ENCODE assay signal across 14 cellular contexts in genomic region chr10:133053527-133054133, GRCh38. TPM values are rescaled to one million over a fixed set of nuclear protein-coding genes. Genes with fewer than 3 reads are reported as not detected.
"Had no signal": no experiment of that assay in that cellular context is flagged by ENCODE, and none has a peak within 500 bp of the region (broad histone marks: within the 10 kb centered on the region; RNA-seq: fewer than 3 reads in every experiment).

No MANE protein-coding gene starts in this region.

RNA-seq across cellular contexts. Expression of gene ADGRA1, which starts 34.1 kb away (rescaled TPM):
- total RNA-seq: kidney epithelial cell; left colon; left ventricle myocardium inferior; left ventricle myocardium superior; lower leg skin; mammary epithelial cell; mesenteric fat pad; mesothelial cell of epicardium; mononuclear cell; mucosa of gallbladder; naive thymus-derived CD4-positive, alpha-beta T cell had no signal
- polyA plus RNA-seq: hepatocyte; immature natural killer cell; keratinocyte; mammary epithelial cell; naive thymus-derived CD4-positive, alpha-beta T cell had no signal
